In the genomic region with DNA sequence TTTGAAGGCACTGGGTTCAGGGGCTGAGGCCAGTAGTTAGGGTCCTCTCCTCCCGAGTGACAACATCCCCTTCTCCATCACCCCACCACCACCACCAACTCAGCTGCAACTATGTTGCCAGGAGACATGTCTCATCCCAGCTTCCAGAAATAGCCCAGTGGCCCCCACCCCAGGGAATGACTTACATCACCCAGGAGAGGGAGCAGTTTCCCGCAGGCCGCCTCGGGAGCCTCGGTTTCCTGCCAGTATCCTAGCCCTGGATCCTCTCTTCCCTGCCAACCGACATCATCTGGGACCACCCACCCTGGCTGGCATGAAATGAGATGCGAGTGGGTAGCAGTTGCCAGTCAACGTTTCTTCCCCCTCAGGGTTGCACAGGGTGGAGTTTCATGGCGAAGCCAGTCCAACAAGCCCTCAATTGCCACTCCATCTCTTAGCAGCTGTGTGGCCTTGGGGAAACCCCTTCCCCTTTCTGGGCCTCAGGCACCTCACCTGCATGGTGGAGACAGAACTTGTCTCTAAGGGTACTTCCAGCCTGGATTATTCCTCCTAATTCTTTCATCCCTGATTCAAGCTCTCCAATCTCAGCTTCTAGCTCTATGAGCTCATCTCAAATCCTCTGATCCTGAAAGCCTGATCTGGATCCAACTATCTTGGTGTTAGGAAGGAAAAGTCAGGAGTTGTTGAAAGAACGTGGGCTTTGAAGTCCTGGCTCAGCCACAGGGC, we compare ENCODE assay signal across 1 cellular context.
TF ChIP-seq lines count a peak whose summit lies in the region.

No MANE protein-coding gene starts in this region.

TF ChIP-seq in HepG2, 621 proteins besides CTCF, POLR2A, EP300 and RAD21 (continued from another document and continues in another):
- TF ChIP-seq, protein P1, sequence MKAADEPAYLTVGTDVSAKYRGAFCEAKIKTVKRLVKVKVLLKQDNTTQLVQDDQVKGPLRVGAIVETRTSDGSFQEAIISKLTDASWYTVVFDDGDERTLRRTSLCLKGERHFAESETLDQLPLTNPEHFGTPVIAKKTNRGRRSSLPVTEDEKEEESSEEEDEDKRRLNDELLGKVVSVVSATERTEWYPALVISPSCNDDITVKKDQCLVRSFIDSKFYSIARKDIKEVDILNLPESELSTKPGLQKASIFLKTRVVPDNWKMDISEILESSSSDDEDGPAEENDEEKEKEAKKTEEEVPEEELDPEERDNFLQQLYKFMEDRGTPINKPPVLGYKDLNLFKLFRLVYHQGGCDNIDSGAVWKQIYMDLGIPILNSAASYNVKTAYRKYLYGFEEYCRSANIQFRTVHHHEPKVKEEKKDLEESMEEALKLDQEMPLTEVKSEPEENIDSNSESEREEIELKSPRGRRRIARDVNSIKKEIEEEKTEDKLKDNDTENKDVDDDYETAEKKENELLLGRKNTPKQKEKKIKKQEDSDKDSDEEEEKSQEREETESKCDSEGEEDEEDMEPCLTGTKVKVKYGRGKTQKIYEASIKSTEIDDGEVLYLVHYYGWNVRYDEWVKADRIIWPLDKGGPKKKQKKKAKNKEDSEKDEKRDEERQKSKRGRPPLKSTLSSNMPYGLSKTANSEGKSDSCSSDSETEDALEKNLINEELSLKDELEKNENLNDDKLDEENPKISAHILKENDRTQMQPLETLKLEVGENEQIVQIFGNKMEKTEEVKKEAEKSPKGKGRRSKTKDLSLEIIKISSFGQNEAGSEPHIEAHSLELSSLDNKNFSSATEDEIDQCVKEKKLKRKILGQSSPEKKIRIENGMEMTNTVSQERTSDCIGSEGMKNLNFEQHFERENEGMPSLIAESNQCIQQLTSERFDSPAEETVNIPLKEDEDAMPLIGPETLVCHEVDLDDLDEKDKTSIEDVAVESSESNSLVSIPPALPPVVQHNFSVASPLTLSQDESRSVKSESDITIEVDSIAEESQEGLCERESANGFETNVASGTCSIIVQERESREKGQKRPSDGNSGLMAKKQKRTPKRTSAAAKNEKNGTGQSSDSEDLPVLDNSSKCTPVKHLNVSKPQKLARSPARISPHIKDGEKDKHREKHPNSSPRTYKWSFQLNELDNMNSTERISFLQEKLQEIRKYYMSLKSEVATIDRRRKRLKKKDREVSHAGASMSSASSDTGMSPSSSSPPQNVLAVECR (CRISPR knock-in tag; IDR thresholded peaks at IDR 0.05; ENCODE audit: borderline replicate concordance), result peak; percentile 34; the same call in 1 of the 2 replicates
- TF ChIP-seq, protein P2, sequence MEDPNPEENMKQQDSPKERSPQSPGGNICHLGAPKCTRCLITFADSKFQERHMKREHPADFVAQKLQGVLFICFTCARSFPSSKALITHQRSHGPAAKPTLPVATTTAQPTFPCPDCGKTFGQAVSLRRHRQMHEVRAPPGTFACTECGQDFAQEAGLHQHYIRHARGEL (CRISPR knock-in tag; IDR thresholded peaks at IDR 0.05), result no peak
- TF ChIP-seq HNRNPH1 (optimal IDR thresholded peaks at IDR 0.05; ENCODE audit: low read depth, low read length), result peak; percentile 82
- TF ChIP-seq CBX2 (IDR thresholded peaks at IDR 0.05; ENCODE audit: low read depth, low read length), result no peak
- TF ChIP-seq CBX2 (CRISPR knock-in tag; IDR thresholded peaks at IDR 0.05; ENCODE audit: low read depth), result no peak
- peak; percentile 59; the same call in 1 of the 2 replicates for TF ChIP-seq HIVEP1 (CRISPR knock-in tag; IDR thresholded peaks at IDR 0.05)
- TF ChIP-seq TBL1XR1 (IDR thresholded peaks at IDR 0.05; ENCODE audit: borderline replicate concordance, low read length, partially characterized antibody), result no peak
- no peak for TF ChIP-seq NRL (CRISPR knock-in tag; IDR thresholded peaks at IDR 0.05; ENCODE audit: borderline replicate concordance)
- no peak for TF ChIP-seq ZNF224 (CRISPR knock-in tag; IDR thresholded peaks at IDR 0.05)
- TF ChIP-seq HOXA5 (CRISPR knock-in tag; IDR thresholded peaks at IDR 0.05), result peak; percentile 55; the same call in 1 of the 2 replicates
- TF ChIP-seq, protein P3, sequence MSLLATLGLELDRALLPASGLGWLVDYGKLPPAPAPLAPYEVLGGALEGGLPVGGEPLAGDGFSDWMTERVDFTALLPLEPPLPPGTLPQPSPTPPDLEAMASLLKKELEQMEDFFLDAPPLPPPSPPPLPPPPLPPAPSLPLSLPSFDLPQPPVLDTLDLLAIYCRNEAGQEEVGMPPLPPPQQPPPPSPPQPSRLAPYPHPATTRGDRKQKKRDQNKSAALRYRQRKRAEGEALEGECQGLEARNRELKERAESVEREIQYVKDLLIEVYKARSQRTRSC (CRISPR knock-in tag; IDR thresholded peaks at IDR 0.05; ENCODE audit: low read depth), result no peak
- no peak for TF ChIP-seq SATB2 (CRISPR knock-in tag; IDR thresholded peaks at IDR 0.05)
- TF ChIP-seq, protein P4, sequence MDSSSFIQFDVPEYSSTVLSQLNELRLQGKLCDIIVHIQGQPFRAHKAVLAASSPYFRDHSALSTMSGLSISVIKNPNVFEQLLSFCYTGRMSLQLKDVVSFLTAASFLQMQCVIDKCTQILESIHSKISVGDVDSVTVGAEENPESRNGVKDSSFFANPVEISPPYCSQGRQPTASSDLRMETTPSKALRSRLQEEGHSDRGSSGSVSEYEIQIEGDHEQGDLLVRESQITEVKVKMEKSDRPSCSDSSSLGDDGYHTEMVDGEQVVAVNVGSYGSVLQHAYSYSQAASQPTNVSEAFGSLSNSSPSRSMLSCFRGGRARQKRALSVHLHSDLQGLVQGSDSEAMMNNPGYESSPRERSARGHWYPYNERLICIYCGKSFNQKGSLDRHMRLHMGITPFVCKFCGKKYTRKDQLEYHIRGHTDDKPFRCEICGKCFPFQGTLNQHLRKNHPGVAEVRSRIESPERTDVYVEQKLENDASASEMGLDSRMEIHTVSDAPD (CRISPR knock-in tag; IDR thresholded peaks at IDR 0.05), result 0 out of 2 replicates have a peak, but pooled peaks have one; percentile 32
- TF ChIP-seq THAP11 (CRISPR knock-in tag; IDR thresholded peaks at IDR 0.05), result 0 out of 2 replicates have a peak, but pooled peaks have one; percentile 23
- TF ChIP-seq ZC3H4 (CRISPR knock-in tag; IDR thresholded peaks at IDR 0.05; ENCODE audit: borderline replicate concordance), result no peak
- no peak for TF ChIP-seq MATR3 (CRISPR knock-in tag; IDR thresholded peaks at IDR 0.05)
- TF ChIP-seq CAMTA2 (CRISPR knock-in tag; IDR thresholded peaks at IDR 0.05; ENCODE audit: borderline replicate concordance), result peak; percentile 51; the same call in 1 of the 2 replicates
- TF ChIP-seq ZNF879 (CRISPR knock-in tag; IDR thresholded peaks at IDR 0.05), result no peak
- TF ChIP-seq ZNF138 (CRISPR knock-in tag; IDR thresholded peaks at IDR 0.05; ENCODE audit: low read depth), result no peak
- TF ChIP-seq MIER3 (CRISPR knock-in tag; IDR thresholded peaks at IDR 0.05; ENCODE audit: borderline replicate concordance), result no peak
- TF ChIP-seq, protein P5, sequence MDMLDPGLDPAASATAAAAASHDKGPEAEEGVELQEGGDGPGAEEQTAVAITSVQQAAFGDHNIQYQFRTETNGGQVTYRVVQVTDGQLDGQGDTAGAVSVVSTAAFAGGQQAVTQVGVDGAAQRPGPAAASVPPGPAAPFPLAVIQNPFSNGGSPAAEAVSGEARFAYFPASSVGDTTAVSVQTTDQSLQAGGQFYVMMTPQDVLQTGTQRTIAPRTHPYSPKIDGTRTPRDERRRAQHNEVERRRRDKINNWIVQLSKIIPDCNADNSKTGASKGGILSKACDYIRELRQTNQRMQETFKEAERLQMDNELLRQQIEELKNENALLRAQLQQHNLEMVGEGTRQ (IDR thresholded peaks at IDR 0.05; ENCODE audit: low read depth, low read length), result no peak
- TF ChIP-seq, protein P5 (CRISPR knock-in tag; IDR thresholded peaks at IDR 0.05; ENCODE audit: borderline replicate concordance), result no peak
- TF ChIP-seq ZNF20 (CRISPR knock-in tag; IDR thresholded peaks at IDR 0.05), result no peak
- no peak for TF ChIP-seq SRSF1 (optimal IDR thresholded peaks at IDR 0.05; ENCODE audit: low read depth, low read length)
- TF ChIP-seq ZNF12 (CRISPR knock-in tag; IDR thresholded peaks at IDR 0.05), result no peak
- TF ChIP-seq, protein P6, sequence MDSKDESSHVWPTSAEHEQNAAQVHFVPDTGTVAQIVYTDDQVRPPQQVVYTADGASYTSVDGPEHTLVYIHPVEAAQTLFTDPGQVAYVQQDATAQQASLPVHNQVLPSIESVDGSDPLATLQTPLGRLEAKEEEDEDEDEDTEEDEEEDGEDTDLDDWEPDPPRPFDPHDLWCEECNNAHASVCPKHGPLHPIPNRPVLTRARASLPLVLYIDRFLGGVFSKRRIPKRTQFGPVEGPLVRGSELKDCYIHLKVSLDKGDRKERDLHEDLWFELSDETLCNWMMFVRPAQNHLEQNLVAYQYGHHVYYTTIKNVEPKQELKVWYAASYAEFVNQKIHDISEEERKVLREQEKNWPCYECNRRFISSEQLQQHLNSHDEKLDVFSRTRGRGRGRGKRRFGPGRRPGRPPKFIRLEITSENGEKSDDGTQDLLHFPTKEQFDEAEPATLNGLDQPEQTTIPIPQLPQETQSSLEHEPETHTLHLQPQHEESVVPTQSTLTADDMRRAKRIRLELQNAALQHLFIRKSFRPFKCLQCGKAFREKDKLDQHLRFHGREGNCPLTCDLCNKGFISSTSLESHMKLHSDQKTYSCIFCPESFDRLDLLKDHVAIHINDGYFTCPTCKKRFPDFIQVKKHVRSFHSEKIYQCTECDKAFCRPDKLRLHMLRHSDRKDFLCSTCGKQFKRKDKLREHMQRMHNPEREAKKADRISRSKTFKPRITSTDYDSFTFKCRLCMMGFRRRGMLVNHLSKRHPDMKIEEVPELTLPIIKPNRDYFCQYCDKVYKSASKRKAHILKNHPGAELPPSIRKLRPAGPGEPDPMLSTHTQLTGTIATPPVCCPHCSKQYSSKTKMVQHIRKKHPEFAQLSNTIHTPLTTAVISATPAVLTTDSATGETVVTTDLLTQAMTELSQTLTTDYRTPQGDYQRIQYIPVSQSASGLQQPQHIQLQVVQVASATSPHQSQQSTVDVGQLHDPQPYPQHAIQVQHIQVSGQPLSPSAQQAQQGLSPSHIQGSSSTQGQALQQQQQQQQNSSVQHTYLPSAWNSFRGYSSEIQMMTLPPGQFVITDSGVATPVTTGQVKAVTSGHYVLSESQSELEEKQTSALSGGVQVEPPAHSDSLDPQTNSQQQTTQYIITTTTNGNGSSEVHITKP (CRISPR knock-in tag; IDR thresholded peaks at IDR 0.05; ENCODE audit: low read depth), result no peak
- no peak for TF ChIP-seq ZNF749 (CRISPR knock-in tag; IDR thresholded peaks at IDR 0.05; ENCODE audit: borderline replicate concordance)
- TF ChIP-seq KDM2A (CRISPR knock-in tag; IDR thresholded peaks at IDR 0.05; ENCODE audit: borderline replicate concordance, low read depth), result peak; percentile 78
- TF ChIP-seq, protein P7, sequence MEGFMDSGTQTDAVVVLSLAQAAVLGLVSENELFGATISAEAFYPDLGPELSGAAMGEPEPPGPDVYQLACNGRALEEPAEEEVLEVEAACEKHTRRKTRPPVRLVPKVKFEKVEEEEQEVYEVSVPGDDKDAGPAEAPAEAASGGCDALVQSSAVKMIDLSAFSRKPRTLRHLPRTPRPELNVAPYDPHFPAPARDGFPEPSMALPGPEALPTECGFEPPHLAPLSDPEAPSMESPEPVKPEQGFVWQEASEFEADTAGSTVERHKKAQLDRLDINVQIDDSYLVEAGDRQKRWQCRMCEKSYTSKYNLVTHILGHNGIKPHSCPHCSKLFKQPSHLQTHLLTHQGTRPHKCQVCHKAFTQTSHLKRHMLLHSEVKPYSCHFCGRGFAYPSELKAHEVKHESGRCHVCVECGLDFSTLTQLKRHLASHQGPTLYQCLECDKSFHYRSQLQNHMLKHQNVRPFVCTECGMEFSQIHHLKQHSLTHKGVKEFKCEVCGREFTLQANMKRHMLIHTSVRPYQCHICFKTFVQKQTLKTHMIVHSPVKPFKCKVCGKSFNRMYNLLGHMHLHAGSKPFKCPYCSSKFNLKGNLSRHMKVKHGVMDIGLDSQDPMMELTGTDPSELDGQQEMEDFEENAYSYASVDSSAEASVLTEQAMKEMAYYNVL (CRISPR knock-in tag; IDR thresholded peaks at IDR 0.05; ENCODE audit: borderline replicate concordance), result no peak
- TF ChIP-seq, protein P8, sequence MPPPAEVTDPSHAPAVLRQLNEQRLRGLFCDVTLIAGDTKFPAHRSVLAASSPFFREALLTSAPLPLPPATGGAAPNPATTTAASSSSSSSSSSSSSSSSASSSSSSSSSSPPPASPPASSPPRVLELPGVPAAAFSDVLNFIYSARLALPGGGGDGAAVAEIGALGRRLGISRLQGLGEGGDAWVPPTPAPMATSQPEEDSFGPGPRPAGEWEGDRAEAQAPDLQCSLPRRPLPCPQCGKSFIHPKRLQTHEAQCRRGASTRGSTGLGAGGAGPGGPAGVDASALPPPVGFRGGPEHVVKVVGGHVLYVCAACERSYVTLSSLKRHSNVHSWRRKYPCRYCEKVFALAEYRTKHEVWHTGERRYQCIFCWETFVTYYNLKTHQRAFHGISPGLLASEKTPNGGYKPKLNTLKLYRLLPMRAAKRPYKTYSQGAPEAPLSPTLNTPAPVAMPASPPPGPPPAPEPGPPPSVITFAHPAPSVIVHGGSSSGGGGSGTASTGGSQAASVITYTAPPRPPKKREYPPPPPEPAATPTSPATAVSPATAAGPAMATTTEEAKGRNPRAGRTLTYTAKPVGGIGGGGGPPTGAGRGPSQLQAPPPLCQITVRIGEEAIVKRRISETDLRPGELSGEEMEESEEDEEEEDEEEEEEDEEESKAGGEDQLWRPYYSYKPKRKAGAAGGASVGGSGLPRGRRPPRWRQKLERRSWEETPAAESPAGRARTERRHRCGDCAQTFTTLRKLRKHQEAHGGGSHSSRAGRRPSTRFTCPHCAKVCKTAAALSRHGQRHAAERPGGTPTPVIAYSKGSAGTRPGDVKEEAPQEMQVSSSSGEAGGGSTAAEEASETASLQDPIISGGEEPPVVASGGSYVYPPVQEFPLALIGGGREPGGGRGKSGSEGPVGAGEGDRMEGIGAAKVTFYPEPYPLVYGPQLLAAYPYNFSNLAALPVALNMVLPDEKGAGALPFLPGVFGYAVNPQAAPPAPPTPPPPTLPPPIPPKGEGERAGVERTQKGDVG (CRISPR knock-in tag; IDR thresholded peaks at IDR 0.05; ENCODE audit: borderline replicate concordance), result no peak
- TF ChIP-seq NR2C2 (CRISPR knock-in tag; IDR thresholded peaks at IDR 0.05; ENCODE audit: borderline replicate concordance), result no peak
- TF ChIP-seq SIN3A (IDR thresholded peaks at IDR 0.05; ENCODE audit: borderline replicate concordance, low read depth, low read length), result no peak
- TF ChIP-seq ZNF546 (CRISPR knock-in tag; conservative IDR thresholded peaks at IDR 0.05), result no peak
- TF ChIP-seq SUZ12 (IDR thresholded peaks at IDR 0.05; ENCODE audit: low read depth, low read length), result no peak
- TF ChIP-seq, protein P9, sequence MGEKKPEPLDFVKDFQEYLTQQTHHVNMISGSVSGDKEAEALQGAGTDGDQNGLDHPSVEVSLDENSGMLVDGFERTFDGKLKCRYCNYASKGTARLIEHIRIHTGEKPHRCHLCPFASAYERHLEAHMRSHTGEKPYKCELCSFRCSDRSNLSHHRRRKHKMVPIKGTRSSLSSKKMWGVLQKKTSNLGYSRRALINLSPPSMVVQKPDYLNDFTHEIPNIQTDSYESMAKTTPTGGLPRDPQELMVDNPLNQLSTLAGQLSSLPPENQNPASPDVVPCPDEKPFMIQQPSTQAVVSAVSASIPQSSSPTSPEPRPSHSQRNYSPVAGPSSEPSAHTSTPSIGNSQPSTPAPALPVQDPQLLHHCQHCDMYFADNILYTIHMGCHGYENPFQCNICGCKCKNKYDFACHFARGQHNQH (CRISPR knock-in tag; IDR thresholded peaks at IDR 0.05), result no peak
